8 cellular contexts compared by ENCODE assay signal in the genomic region with DNA sequence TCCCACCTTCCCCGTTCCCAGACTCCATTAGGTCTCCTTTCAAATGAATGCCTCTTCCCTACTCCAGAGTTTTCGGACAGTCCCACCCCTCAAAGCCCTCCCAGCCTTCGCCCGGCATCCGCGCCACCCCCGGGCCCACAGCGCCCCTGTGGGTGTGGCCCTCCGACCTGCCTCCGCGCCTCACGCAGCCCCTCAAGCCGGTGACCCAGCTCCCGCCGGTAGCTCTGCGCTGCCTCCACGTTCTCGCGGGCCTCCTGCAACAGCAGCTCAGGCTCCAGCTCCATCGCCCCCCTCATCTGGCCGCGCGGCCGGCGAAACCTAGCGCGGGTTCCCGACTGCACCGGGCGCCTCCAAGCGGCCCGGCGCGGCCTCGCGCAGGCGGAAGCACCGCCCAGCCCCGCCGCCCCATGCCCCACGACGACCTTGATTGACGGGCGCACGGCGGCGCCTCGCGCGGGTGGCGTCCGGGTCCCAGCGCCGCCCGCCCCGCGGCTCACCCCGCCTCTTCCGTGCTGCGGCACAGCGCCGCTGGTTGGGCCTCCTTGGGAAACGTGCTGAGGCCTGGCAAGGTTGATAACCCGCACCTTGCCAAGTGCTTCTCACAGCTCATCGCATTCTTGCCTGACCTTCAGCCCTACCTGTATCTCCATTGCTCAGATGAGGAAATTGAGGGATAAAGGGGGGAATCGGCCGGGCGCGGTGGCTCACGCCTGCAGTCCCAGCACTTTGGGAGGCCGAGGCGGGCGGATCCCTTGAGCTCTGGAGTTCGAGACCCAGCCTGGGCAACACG. TPM values are rescaled to one million over a fixed set of nuclear protein-coding genes. Genes with fewer than 3 reads are reported as not detected.
DNase-seq lines count a peak whose midpoint lies in the region; TF ChIP-seq lines count a peak whose summit lies in the region.

A gene with protein sequence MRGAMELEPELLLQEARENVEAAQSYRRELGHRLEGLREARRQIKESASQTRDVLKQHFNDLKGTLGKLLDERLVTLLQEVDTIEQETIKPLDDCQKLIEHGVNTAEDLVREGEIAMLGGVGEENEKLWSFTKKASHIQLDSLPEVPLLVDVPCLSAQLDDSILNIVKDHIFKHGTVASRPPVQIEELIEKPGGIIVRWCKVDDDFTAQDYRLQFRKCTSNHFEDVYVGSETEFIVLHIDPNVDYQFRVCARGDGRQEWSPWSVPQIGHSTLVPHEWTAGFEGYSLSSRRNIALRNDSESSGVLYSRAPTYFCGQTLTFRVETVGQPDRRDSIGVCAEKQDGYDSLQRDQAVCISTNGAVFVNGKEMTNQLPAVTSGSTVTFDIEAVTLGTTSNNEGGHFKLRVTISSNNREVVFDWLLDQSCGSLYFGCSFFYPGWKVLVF (minus strand): TSS at position 337 of the 790 bp plus-strand sequence. CDS start 41 bp downstream, at position 296.

- H3K4me3 ChIP-seq in HAP-1 (peak within 1 kb of the TSS; percentile 84), MM.1S (ENCODE audit: low read length) (peak within 1 kb of the TSS; percentile 87), foreskin fibroblast (ENCODE audit: low read depth in 1 of 2, low read length in 2 of 2) (peak within 1 kb of the TSS; percentile 93 to 96), neural progenitor cell (peak within 1 kb of the TSS; percentile 83), stomach smooth muscle (ENCODE audit: low read length in 2 of 2) (peak within 1 kb of the TSS; percentile 89 to 94)

- no peaks in the 10 kb centered on the region for H4K20me1 ChIP-seq in MM.1S (ENCODE audit: insufficient read depth, low read length)
- peaks cover 25% of the 10 kb centered on the region for H4K20me1 ChIP-seq in neural progenitor cell (ENCODE audit: low read depth)

- H3K9me3 ChIP-seq in HAP-1 (no peaks in the 10 kb centered on the region), MM.1S (replicated peaks; ENCODE audit: insufficient read depth, low read length) (no peaks in the 10 kb centered on the region), neural progenitor cell (ENCODE audit: low read depth) (no peaks in the 10 kb centered on the region), stomach smooth muscle (ENCODE audit: control insufficient read depth in 2 of 2, low read length in 2 of 2) (no peaks in the 10 kb centered on the region)

- H3K36me3 Mint-ChIP-seq in neural progenitor cell, result no peaks in the 10 kb centered on the region

- peak within 1 kb of the TSS; percentile 96 for H3K4me2 ChIP-seq in MM.1S (ENCODE audit: low read depth, low read length)
- H3K4me2 ChIP-seq in neural progenitor cell, result peak within 1 kb of the TSS; percentile 98

- no peaks in the 10 kb centered on the region for H3K27me3 ChIP-seq in HAP-1 (ENCODE audit: low read depth)
- H3K27me3 ChIP-seq in MM.1S (replicated peaks; ENCODE audit: insufficient read depth, low read length), result no peaks in the 10 kb centered on the region
- H3K27me3 ChIP-seq in neural progenitor cell, result no peaks in the 10 kb centered on the region
- H3K27me3 ChIP-seq in stomach smooth muscle (ENCODE audit: control insufficient read depth in 1 of 2, insufficient read depth in 2 of 2, low read length in 2 of 2), result no peaks in the 10 kb centered on the region

- peak within 1 kb of the TSS; percentile 100 for H2AFZ ChIP-seq in MM.1S (ENCODE audit: low read length)
- H2AFZ ChIP-seq in neural progenitor cell (replicated peaks), result peak within 1 kb of the TSS; percentile 85

- peak; percentile 92 for DNase-seq in GDM1 (lab: John Stamatoyannopoulos, UW)
- peak; percentile 90 to 92 for DNase-seq in HAP-1 (ENCODE audit: low spot score in 2 of 2)
- DNase-seq in MM.1S, result peak; percentile 94
- DNase-seq in SIG-M5 (lab: John Stamatoyannopoulos, UW), result peak; percentile 52
- peak; percentile 85 for DNase-seq in activated gamma-delta T cell (lab: John Stamatoyannopoulos, UW)
- DNase-seq in foreskin fibroblast, result peak; percentile 92 to 97
- DNase-seq in neural progenitor cell (ENCODE audit: low spot score), result peak; percentile 97

- peak within 1 kb of the TSS; percentile 91 for H3K4me3 Mint-ChIP-seq in neural progenitor cell

- no peaks in the 10 kb centered on the region for H3K36me3 ChIP-seq in HAP-1 (replicated peaks)
- no peaks in the 10 kb centered on the region for H3K36me3 ChIP-seq in MM.1S (replicated peaks; ENCODE audit: insufficient read depth, low read length)
- H3K36me3 ChIP-seq in neural progenitor cell, result no peaks in the 10 kb centered on the region
- no peaks in the 10 kb centered on the region for H3K36me3 ChIP-seq in stomach smooth muscle (ENCODE audit: control insufficient read depth in 2 of 2, insufficient read depth in 2 of 2, low read length in 2 of 2)

- TF ChIP-seq CTCF in MM.1S (IDR thresholded peaks at IDR 0.05; ENCODE audit: low read length) (peak; percentile 55), foreskin fibroblast (IDR thresholded peaks at IDR 0.05; ENCODE audit: low read depth, low read length) (peak; percentile 24), neural progenitor cell (IDR thresholded peaks at IDR 0.05) (peak; percentile 64)

- H3K27me3 Mint-ChIP-seq in neural progenitor cell (ENCODE audit: insufficient read depth, low read depth), result peaks cover 6% of the 10 kb centered on the region

- H3K27ac Mint-ChIP-seq in neural progenitor cell, result peak within 1 kb of the TSS; percentile 92

- H3K4me1 ChIP-seq in HAP-1, result peaks cover 32% of the 10 kb centered on the region
- H3K4me1 ChIP-seq in MM.1S (ENCODE audit: low read length), result peaks cover 19% of the 10 kb centered on the region
- peaks cover 23% of the 10 kb centered on the region for H3K4me1 ChIP-seq in neural progenitor cell
- peaks cover 7% of the 10 kb centered on the region for H3K4me1 ChIP-seq in stomach smooth muscle (ENCODE audit: control insufficient read depth, insufficient read depth, low read length)

- H3F3A ChIP-seq in MM.1S (ENCODE audit: insufficient read depth, low read length) (peaks cover 14% of the 10 kb centered on the region), neural progenitor cell (ENCODE audit: low read depth) (peaks cover 33% of the 10 kb centered on the region)

- H3K27ac ChIP-seq in MM.1S (ENCODE audit: low read length), result peak within 1 kb of the TSS; percentile 42; the same call in 1 of the 2 replicates
- peak within 1 kb of the TSS; percentile 89 for H3K27ac ChIP-seq in neural progenitor cell
- H3K27ac ChIP-seq in stomach smooth muscle (ENCODE audit: low read length), result peak within 1 kb of the TSS; percentile 31

- peaks cover 49% of the 10 kb centered on the region for H3K79me2 ChIP-seq in MM.1S (ENCODE audit: low read length)
- peaks cover 48% of the 10 kb centered on the region for H3K79me2 ChIP-seq in neural progenitor cell (ENCODE audit: low read depth)

- peaks cover 18% of the 10 kb centered on the region for H3K4me1 Mint-ChIP-seq in neural progenitor cell

- in situ Hi-C loops in HAP-1 (cut with MboI; ENCODE audit: low sequenced_read_pairs), result no loop called here

- H3K9me3 Mint-ChIP-seq in neural progenitor cell, result no peaks in the 10 kb centered on the region

- H3K9me2 ChIP-seq in MM.1S (replicated peaks; ENCODE audit: insufficient read depth, low read length), result no peaks in the 10 kb centered on the region

- H3K9ac ChIP-seq in MM.1S (ENCODE audit: low read length), result peak within 1 kb of the TSS; percentile 80
- H3K9ac ChIP-seq in neural progenitor cell, result peak within 1 kb of the TSS; percentile 63
- H3K9ac ChIP-seq in stomach smooth muscle (ENCODE audit: low read length in 2 of 2), result peak within 1 kb of the TSS; percentile 80 to 89

RNA-seq across cellular contexts. Expression of the gene that starts here (rescaled TPM):
- total RNA-seq in neural progenitor cell (ENCODE audit: low replicate concordance), result 27.0 and 43.8 TPM in 2 replicates

Comparison
In these comparisons a context has a peak if more than half of its experiments do, and no peak if none do; other contexts are left out.
1. Peak in every context shown above with its lines: DNase-seq, H3K4me3 ChIP-seq and H3K27ac ChIP-seq.
2. H3K27ac ChIP-seq: peak in every context shown above with its lines; median percentile 89 in neural progenitor cell; 42 in MM.1S; 31 in stomach smooth muscle.